ENCODE assay signal across 19 cellular contexts in the genomic region with DNA sequence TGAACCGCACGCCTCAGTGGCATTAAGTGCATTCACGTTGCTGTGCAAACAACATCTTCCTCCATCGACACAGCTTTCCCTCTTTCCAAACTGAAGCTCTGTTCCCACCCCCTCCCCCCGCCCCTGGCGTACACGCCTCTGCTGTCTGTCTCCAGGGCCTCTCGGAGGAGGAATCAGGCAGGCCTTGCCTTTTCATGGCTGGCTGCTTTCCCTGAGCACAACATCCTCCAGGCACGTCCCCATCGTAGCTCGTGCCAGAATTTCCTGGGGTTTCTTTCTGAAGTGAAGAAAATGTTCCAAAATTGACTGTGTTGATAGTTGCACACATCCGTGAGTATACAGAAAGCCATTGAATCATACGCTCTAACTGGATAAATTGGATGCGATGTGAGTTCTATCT. TPM values are rescaled to one million over a fixed set of nuclear protein-coding genes. Genes with fewer than 3 reads are reported as not detected.
DNase-seq lines count a peak whose midpoint lies in the region; TF ChIP-seq lines count a peak whose summit lies in the region.
"Had no signal": no experiment of that assay in that cellular context is flagged by ENCODE, and none has a peak within 500 bp of the region (broad histone marks: within the 10 kb centered on the region; RNA-seq: fewer than 3 reads in every experiment).

No MANE protein-coding gene starts in this region.

- TF ChIP-seq CTCF in HEK293 (tag by site-specific recombination; IDR thresholded peaks at IDR 0.05), result no peak
- no peak for TF ChIP-seq CTCF in RWPE1 (conservative IDR thresholded peaks at IDR 0.05; ENCODE audit: low read depth)

- no peak overlapping the region for H2BK12ac ChIP-seq in neuronal stem cell (ENCODE audit: low read length)

- H3K18ac ChIP-seq in neuronal stem cell (ENCODE audit: low read length), result peak overlapping the region; percentile 38

- no peak overlapping the region for H2AFZ ChIP-seq in neuronal stem cell (ENCODE audit: low read length)

- no peak overlapping the region for H2AK5ac ChIP-seq in neuronal stem cell (ENCODE audit: low read depth, low read length)

- H3K4ac ChIP-seq in neuronal stem cell (ENCODE audit: low read length), result no peak overlapping the region

- no peak overlapping the region for H4K91ac ChIP-seq in neuronal stem cell (ENCODE audit: low read depth, low read length, poor library complexity)

- WGBS in neuronal stem cell (ENCODE audit: extremely low coverage in 2 of 2, insufficient read length in 2 of 2, insufficient replicate concordance in 1 of 2), 2 donors, result no CpG with 5 or more reads among the region's 14 CpGs

- no peak overlapping the region for H3K14ac ChIP-seq in neuronal stem cell (ENCODE audit: low read length)

- H3K27me3 ChIP-seq in neuronal stem cell (ENCODE audit: control insufficient read depth in 3 of 3, insufficient read depth in 3 of 3, low read depth in 1 of 3, low read length in 3 of 3) (peaks cover 0 to 57% (median 0%) of the 10 kb centered on the region in 3 experiments), SJCRH30 (peaks cover 5% of the 10 kb centered on the region)
- H3K27me3 ChIP-seq: ovary had no signal

- H3K36me3 ChIP-seq in HEK293 (ENCODE audit: control insufficient read depth in 2 of 2, insufficient read depth in 1 of 2, low read length in 2 of 2), result no peaks in the 10 kb centered on the region
- no peaks in the 10 kb centered on the region for H3K36me3 ChIP-seq in neuronal stem cell (replicated peaks in 1 of 2; ENCODE audit: control insufficient read depth in 2 of 2, insufficient read depth in 2 of 2, low read length in 2 of 2)
- no peaks in the 10 kb centered on the region for H3K36me3 ChIP-seq in SJCRH30
- H3K36me3 ChIP-seq: brain microvascular endothelial cell, ovary, sigmoid colon, tibial nerve had no signal

- POLR2A ChIA-PET in HEK293 (lab: Yijun Ruan, JAX) (no interaction called here), RWPE1 (lab: Yijun Ruan, JAX; ENCODE audit: low non-redundant PET) (no interaction called here)

- H3K4me3 ChIP-seq in HEK293 (ENCODE audit: low read depth, low read length), result no peak overlapping the region
- no peak overlapping the region for H3K4me3 ChIP-seq in neuronal stem cell (ENCODE audit: low read length in 2 of 2)
- H3K4me3 ChIP-seq in SJCRH30, result no peak overlapping the region
- H3K4me3 ChIP-seq: ovary, sigmoid colon, tibial nerve had no signal

- no peak overlapping the region for H2BK5ac ChIP-seq in neuronal stem cell (ENCODE audit: low read length)

- peak; percentile 90 for DNase-seq in NCI-H345 (lab: John Stamatoyannopoulos, UW)
- peak; percentile 22 for DNase-seq in fibroblast of peridontal ligament (ENCODE audit: extremely low read depth)
- no peak for DNase-seq in neuronal stem cell (ENCODE audit: low spot score)
- no peak for DNase-seq in SJCRH30
- no peak for DNase-seq in foreskin melanocyte
- DNase-seq in RWPE1 (ENCODE audit: low spot score), result no peak
- DNase-seq: activated CD4-positive, alpha-beta T cell treated with anti-CD3 and anti-CD28 coated beads, Interleukin-2, amount 10 ng/mL, durations not matched to agents 24 days and 14 days; activated naive CD8-positive, alpha-beta T cell treated with anti-CD3 and anti-CD28 coated beads, Interleukin-2, amount 50 U/mL, for 24 hours; brain microvascular endothelial cell; cortex of kidney; hippocampal formation; Kasumi-1; NCI-H1092; NCI-H2081 treated with DMSO at 0.1 percent for 48 hours; NCI-H748 treated with DMSO at 0.1 percent for 48 hours; sigmoid colon had no signal

- no peak overlapping the region for H2BK15ac ChIP-seq in neuronal stem cell (ENCODE audit: low read length)

- CTCF ChIA-PET in HEK293 (lab: Yijun Ruan, JAX), result interaction anchor here (0.6 to 3.6 kb wide), 14 partner anchors 11 to 538 kb away, joined by 3 to 31 read pairs (median 4); no protein-coding TSS in a partner anchor
- CTCF ChIA-PET in RWPE1 (lab: Yijun Ruan, JAX), result interaction anchor here (0.5 to 2.0 kb wide), 4 partner anchors 82 to 174 kb away, joined by 3 to 8 read pairs (median 4); no protein-coding TSS in a partner anchor

- no peak overlapping the region for H3K4me2 ChIP-seq in neuronal stem cell (ENCODE audit: insufficient read depth, low read length, poor library complexity, severe bottlenecking)

- no peaks in the 10 kb centered on the region for H3K79me1 ChIP-seq in neuronal stem cell (ENCODE audit: low read depth, low read length)

- no peak overlapping the region for H4K8ac ChIP-seq in neuronal stem cell (ENCODE audit: low read depth, low read length)

- H3K9me3 ChIP-seq in HEK293 (ENCODE audit: control insufficient read depth, insufficient read depth, low read depth, low read length) (no peaks in the 10 kb centered on the region), neuronal stem cell (replicated peaks in 1 of 2; ENCODE audit: control insufficient read depth in 2 of 2, insufficient read depth in 1 of 2, low read depth in 1 of 2, low read length in 2 of 2) (no peaks in the 10 kb centered on the region), SJCRH30 (replicated peaks) (no peaks in the 10 kb centered on the region)
- H3K9me3 ChIP-seq: ovary, sigmoid colon, tibial nerve had no signal

- H3K4me1 ChIP-seq in HEK293 (ENCODE audit: control insufficient read depth, insufficient read depth, low read length) (no peaks in the 10 kb centered on the region), neuronal stem cell (ENCODE audit: control insufficient read depth in 2 of 2, insufficient read depth in 1 of 2, low read depth in 1 of 2, low read length in 2 of 2) (peaks cover 2 to 3% of the 10 kb centered on the region in 2 donors), SJCRH30 (peaks cover 25% of the 10 kb centered on the region)
- H3K4me1 ChIP-seq: sigmoid colon, tibial nerve had no signal

- H2BK120ac ChIP-seq in neuronal stem cell (ENCODE audit: low read depth, low read length), result no peak overlapping the region

- no peak overlapping the region for H3K9ac ChIP-seq in neuronal stem cell (ENCODE audit: low read depth, low read length, poor library complexity)

- H3K27ac ChIP-seq in HEK293 (ENCODE audit: extremely low read depth, low read depth, low read length) (no peak overlapping the region), neuronal stem cell (replicated peaks; ENCODE audit: low read length) (no peak overlapping the region), SJCRH30 (no peak overlapping the region), RWPE1 (no peak overlapping the region)
- H3K27ac ChIP-seq: brain microvascular endothelial cell, ovary, sigmoid colon, tibial nerve had no signal

- H3K23ac ChIP-seq in neuronal stem cell (ENCODE audit: low read depth, low read length, poor library complexity), result no peak overlapping the region

TF ChIP-seq in HEK293, 187 proteins besides CTCF, POLR2A, EP300 and RAD21:
- TF ChIP-seq ZNF664 (tag by site-specific recombination; IDR thresholded peaks at IDR 0.05), result peak; percentile 35; the same call in 1 of the 2 replicates
- TF ChIP-seq, protein P1, sequence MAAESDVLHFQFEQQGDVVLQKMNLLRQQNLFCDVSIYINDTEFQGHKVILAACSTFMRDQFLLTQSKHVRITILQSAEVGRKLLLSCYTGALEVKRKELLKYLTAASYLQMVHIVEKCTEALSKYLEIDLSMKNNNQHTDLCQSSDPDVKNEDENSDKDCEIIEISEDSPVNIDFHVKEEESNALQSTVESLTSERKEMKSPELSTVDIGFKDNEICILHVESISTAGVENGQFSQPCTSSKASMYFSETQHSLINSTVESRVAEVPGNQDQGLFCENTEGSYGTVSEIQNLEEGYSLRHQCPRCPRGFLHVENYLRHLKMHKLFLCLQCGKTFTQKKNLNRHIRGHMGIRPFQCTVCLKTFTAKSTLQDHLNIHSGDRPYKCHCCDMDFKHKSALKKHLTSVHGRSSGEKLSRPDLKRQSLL (tag by site-specific recombination; IDR thresholded peaks at IDR 0.05), result no peak
- TF ChIP-seq ZNF37A (tag by site-specific recombination; IDR thresholded peaks at IDR 0.05), result no peak
- TF ChIP-seq, protein P2, sequence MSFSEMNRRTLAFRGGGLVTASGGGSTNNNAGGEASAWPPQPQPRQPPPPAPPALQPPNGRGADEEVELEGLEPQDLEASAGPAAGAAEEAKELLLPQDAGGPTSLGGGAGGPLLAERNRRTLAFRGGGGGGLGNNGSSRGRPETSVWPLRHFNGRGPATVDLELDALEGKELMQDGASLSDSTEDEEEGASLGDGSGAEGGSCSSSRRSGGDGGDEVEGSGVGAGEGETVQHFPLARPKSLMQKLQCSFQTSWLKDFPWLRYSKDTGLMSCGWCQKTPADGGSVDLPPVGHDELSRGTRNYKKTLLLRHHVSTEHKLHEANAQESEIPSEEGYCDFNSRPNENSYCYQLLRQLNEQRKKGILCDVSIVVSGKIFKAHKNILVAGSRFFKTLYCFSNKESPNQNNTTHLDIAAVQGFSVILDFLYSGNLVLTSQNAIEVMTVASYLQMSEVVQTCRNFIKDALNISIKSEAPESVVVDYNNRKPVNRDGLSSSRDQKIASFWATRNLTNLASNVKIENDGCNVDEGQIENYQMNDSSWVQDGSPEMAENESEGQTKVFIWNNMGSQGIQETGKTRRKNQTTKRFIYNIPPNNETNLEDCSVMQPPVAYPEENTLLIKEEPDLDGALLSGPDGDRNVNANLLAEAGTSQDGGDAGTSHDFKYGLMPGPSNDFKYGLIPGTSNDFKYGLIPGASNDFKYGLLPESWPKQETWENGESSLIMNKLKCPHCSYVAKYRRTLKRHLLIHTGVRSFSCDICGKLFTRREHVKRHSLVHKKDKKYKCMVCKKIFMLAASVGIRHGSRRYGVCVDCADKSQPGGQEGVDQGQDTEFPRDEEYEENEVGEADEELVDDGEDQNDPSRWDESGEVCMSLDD (tag by site-specific recombination; IDR thresholded peaks at IDR 0.05), result no peak
- TF ChIP-seq ZNF433 (tag by site-specific recombination; IDR thresholded peaks at IDR 0.05; ENCODE audit: low read depth), result no peak

RNA-seq across cellular contexts. Expression of gene TMEM250, which starts 22.3 kb away (rescaled TPM):
- 23.6 TPM for polyA plus RNA-seq in neuronal stem cell (2013, experiment 1 of 2)
- 22.7 TPM for polyA plus RNA-seq in neuronal stem cell (2013, experiment 2 of 2)
- total RNA-seq in SJCRH30 (2014; rRNA removed; shearing (Covaris generic)), result 31.8 and 34.0 TPM in 2 replicates

RNA-seq across cellular contexts. Expression of gene NACC2, which starts 45.9 kb away (rescaled TPM):
- 4.9 TPM for polyA plus RNA-seq in neuronal stem cell (2013, experiment 1 of 2)
- 5.0 TPM for polyA plus RNA-seq in neuronal stem cell (2013, experiment 2 of 2)
- total RNA-seq in SJCRH30 (2014; rRNA removed; shearing (Covaris generic)), result 3.6 and 4.4 TPM in 2 replicates

Comparison
In these comparisons a context has a peak if more than half of its experiments do, and no peak if none do; other contexts are left out.
1. DNase-seq: peak in NCI-H345 (single experiment) and fibroblast of peridontal ligament (single experiment); none in neuronal stem cell (single experiment), SJCRH30 (0 of 2), foreskin melanocyte (single experiment) and RWPE1 (single experiment).